Comparison of ENCODE assay signal across 1 cellular context in genomic region chr9:93458702-93459101, GRCh38.
TF ChIP-seq lines count a peak whose summit lies in the region.

No MANE protein-coding gene starts in this region.

TF ChIP-seq in IMR-90, 13 proteins besides CTCF, POLR2A, EP300 and RAD21:
- TF ChIP-seq USF2 (IDR thresholded peaks at IDR 0.05; ENCODE audit: low read depth, low read length) (no peak), MXI1 (IDR thresholded peaks at IDR 0.05; ENCODE audit: borderline replicate concordance, low read depth, low read length) (no peak), RCOR1 (IDR thresholded peaks at IDR 0.05; ENCODE audit: insufficient replicate concordance, low read length) (no peak), SMC3 (IDR thresholded peaks at IDR 0.05; ENCODE audit: low read depth, low read length) (no peak), FOS (IDR thresholded peaks at IDR 0.05; ENCODE audit: low read depth, low read length) (no peak), CEBPB (IDR thresholded peaks at IDR 0.05; ENCODE audit: low read depth, low read length) (no peak), MAFK (IDR thresholded peaks at IDR 0.05; ENCODE audit: low read depth, low read length) (no peak), NFE2L2 (IDR thresholded peaks at IDR 0.05; ENCODE audit: low read depth, low read length) (no peak), ELK1 (IDR thresholded peaks at IDR 0.05; ENCODE audit: borderline replicate concordance, low read depth, low read length) (no peak), BHLHE40 (IDR thresholded peaks at IDR 0.05; ENCODE audit: low read depth, low read length) (no peak), RFX5 (IDR thresholded peaks at IDR 0.05; ENCODE audit: low read depth, low read length) (no peak), CHD1 (IDR thresholded peaks at IDR 0.05; ENCODE audit: low read depth, low read length) (no peak), MAZ (IDR thresholded peaks at IDR 0.05; ENCODE audit: borderline replicate concordance, low read depth, low read length) (no peak)
